ENCODE assay signal across 1 cellular context in the genomic region with DNA sequence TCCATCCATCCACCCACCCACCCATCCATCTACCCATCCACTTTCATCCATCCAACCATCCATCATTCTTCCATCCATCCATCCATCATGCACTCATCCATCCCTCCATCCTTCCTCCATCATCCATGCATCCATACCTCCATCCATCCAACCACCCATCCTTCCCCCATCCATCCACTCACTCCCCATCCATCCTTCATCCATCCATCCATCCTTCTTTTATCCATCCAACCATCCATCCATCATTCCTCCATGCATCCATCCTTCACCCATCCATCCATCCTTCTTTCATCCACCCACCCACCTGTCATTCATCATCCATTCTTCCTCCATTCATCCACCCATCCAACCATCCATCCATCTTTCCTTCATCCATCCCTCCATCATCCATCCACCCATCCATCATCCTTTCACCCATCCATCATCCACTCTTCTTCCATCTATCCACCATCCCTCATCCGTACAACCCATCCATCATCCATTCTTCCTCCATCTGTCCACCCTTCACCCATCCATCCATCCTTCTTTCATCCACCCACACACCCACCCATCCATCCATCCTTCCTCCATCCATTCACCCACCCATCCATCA.
TF ChIP-seq lines count a peak whose summit lies in the region.

No MANE protein-coding gene starts in this region.

TF ChIP-seq in K562, 482 proteins besides CTCF, POLR2A, EP300 and RAD21 (continued from another document):
- no peak for TF ChIP-seq PRDM10 (IDR thresholded peaks at IDR 0.05; ENCODE audit: partially characterized antibody)
- no peak for TF ChIP-seq JUN (IDR thresholded peaks at IDR 0.05; ENCODE audit: borderline replicate concordance, low read depth, low read length)
- no peak for TF ChIP-seq JUN (CRISPR knock-in tag; IDR thresholded peaks at IDR 0.05; ENCODE audit: borderline replicate concordance)
- TF ChIP-seq CTBP1 (IDR thresholded peaks at IDR 0.05; ENCODE audit: borderline replicate concordance): 0 out of 2 replicates have a peak, but pooled peaks have one; percentile 35
- TF ChIP-seq KDM1A (IDR thresholded peaks at IDR 0.05): peak; percentile 31 to 58; a peak in 2 of 4 replicates
- TF ChIP-seq FOXK2 (conservative IDR thresholded peaks at IDR 0.05 in 1 of 2, IDR thresholded peaks at IDR 0.05 in 1 of 2; ENCODE audit: low read depth in 2 of 2): no peak
- TF ChIP-seq CREM (IDR thresholded peaks at IDR 0.05; ENCODE audit: low read depth): no peak
- no peak for TF ChIP-seq EGR1 (conservative IDR thresholded peaks at IDR 0.05)
- TF ChIP-seq TAF1 (IDR thresholded peaks at IDR 0.05; ENCODE audit: control insufficient read depth, extremely low read depth, insufficient read depth, low read length, severe bottlenecking): no peak
- TF ChIP-seq ELF2 (CRISPR knock-in tag; IDR thresholded peaks at IDR 0.05): no peak
- 0 out of 2 replicates have a peak, but pooled peaks have one; percentile 20 for TF ChIP-seq PKNOX1 (IDR thresholded peaks at IDR 0.05)
- no peak for TF ChIP-seq XRCC3 (IDR thresholded peaks at IDR 0.05)
- no peak for TF ChIP-seq TGIF2 (CRISPR knock-in tag; IDR thresholded peaks at IDR 0.05)
- no peak for TF ChIP-seq ZNF584 (CRISPR knock-in tag; IDR thresholded peaks at IDR 0.05; ENCODE audit: low read depth)
- TF ChIP-seq TFAM (CRISPR knock-in tag; conservative IDR thresholded peaks at IDR 0.05): no peak
- TF ChIP-seq MBD2 (IDR thresholded peaks at IDR 0.05; ENCODE audit: borderline replicate concordance, low read depth): no peak
- TF ChIP-seq, protein P1, sequence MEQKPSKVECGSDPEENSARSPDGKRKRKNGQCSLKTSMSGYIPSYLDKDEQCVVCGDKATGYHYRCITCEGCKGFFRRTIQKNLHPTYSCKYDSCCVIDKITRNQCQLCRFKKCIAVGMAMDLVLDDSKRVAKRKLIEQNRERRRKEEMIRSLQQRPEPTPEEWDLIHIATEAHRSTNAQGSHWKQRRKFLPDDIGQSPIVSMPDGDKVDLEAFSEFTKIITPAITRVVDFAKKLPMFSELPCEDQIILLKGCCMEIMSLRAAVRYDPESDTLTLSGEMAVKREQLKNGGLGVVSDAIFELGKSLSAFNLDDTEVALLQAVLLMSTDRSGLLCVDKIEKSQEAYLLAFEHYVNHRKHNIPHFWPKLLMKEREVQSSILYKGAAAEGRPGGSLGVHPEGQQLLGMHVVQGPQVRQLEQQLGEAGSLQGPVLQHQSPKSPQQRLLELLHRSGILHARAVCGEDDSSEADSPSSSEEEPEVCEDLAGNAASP (IDR thresholded peaks at IDR 0.05): no peak
- no peak for TF ChIP-seq TAL1 (IDR thresholded peaks at IDR 0.05)
- TF ChIP-seq GATA2 (CRISPR knock-in tag; IDR thresholded peaks at IDR 0.05): no peak
- no peak for TF ChIP-seq SRF (CRISPR knock-in tag; IDR thresholded peaks at IDR 0.05)
